26 cellular contexts compared by ENCODE assay signal in genomic region chr3:99999541-99999940, GRCh38.
DNase-seq lines count a peak whose midpoint lies in the region; TF ChIP-seq lines count a peak whose summit lies in the region.
"Had no signal": no experiment of that assay in that cellular context is flagged by ENCODE, and none has a peak within 500 bp of the region (broad histone marks: within the 10 kb centered on the region; RNA-seq: fewer than 3 reads in every experiment).

No MANE protein-coding gene starts in this region.

- no peak overlapping the region for H3K18ac ChIP-seq in trophoblast cell (ENCODE audit: low read length)

- no peak overlapping the region for H3K4ac ChIP-seq in trophoblast cell (ENCODE audit: low read depth, low read length)

- no peak overlapping the region for H3K4me2 ChIP-seq in trophoblast cell (ENCODE audit: low read length)

- H3K4me3 Mint-ChIP-seq in CD14-positive monocyte = no peak overlapping the region
- H3K4me3 Mint-ChIP-seq: activated CD4-positive, alpha-beta T cell treated with anti-CD3 and anti-CD28 coated beads, Interleukin-2, amount 10 ng/mL, durations not matched to agents 24 days and 14 days; activated naive CD8-positive, alpha-beta T cell treated with anti-CD3 and anti-CD28 coated beads, Interleukin-2, amount 10 ng/mL, durations not matched to agents 7 days and 5 days; neural crest cell had no signal

- peaks cover 11% of the 10 kb centered on the region for H3K79me1 ChIP-seq in trophoblast cell (ENCODE audit: low read length)

- H3K14ac ChIP-seq in trophoblast cell (ENCODE audit: low read length) = no peak overlapping the region

- POLR2A ChIA-PET in AG04449 (lab: Yijun Ruan, JAX) = no interaction called here

- peak; percentile 45 for DNase-seq in AG04449 (ENCODE audit: low read depth, low spot score)
- peak; percentile 72 for DNase-seq in GM04503 (ENCODE audit: low read depth)
- peak; percentile 36 for DNase-seq in astrocyte of the hippocampus (ENCODE audit: low read depth, low spot score)
- DNase-seq in iris pigment epithelial cell (ENCODE audit: low read depth) = peak; percentile 66
- no peak for DNase-seq in stimulated activated CD8-positive, alpha-beta memory T cell treated with anti-CD3 and anti-CD28 coated beads, Interleukin-4, amount 100 ng/mL, for 48 hours
- no peak for DNase-seq in CD14-positive monocyte (ENCODE audit: low spot score)
- no peak for DNase-seq in HAP-1 (ENCODE audit: low spot score in 2 of 2)
- DNase-seq in trophoblast cell = no peak
- DNase-seq: 8988T; activated CD4-positive, alpha-beta T cell treated with anti-CD3 and anti-CD28 coated beads, Interleukin-2, amount 10 ng/mL, durations not matched to agents 24 days and 14 days; activated gamma-delta T cell; activated naive CD8-positive, alpha-beta T cell treated with anti-CD3 and anti-CD28 coated beads, Interleukin-2, amount 10 ng/mL, durations not matched to agents 7 days and 5 days; activated T-cell treated with anti-CD3 and anti-CD28 coated beads, Interleukin-2, amount 50 U/mL, for 1 hour; COR-L47; foreskin melanocyte; heart right ventricle; left cardiac atrium; NCI-H1105; NCI-H1930; NCI-H526 treated with DMSO at 0.1 percent for 48 hours; right cardiac atrium; SHP77 treated with DMSO at 0.1 percent for 48 hours; stimulated activated naive CD4-positive, alpha-beta T cell had no signal

- no peak overlapping the region for H3K9ac ChIP-seq in trophoblast cell (ENCODE audit: low read length)
- H3K9ac ChIP-seq: parathyroid adenoma had no signal

- H4K12ac ChIP-seq in trophoblast cell (ENCODE audit: low read depth, low read length) = no peak overlapping the region

- H4K8ac ChIP-seq in trophoblast cell (ENCODE audit: low read depth, low read length) = no peak overlapping the region

- no peaks in the 10 kb centered on the region for H3K79me2 ChIP-seq in trophoblast cell (ENCODE audit: control insufficient read depth, insufficient read depth, low read length, poor library complexity)

- H3K27ac Mint-ChIP-seq in CD14-positive monocyte = no peak overlapping the region
- H3K27ac Mint-ChIP-seq: activated CD4-positive, alpha-beta T cell treated with anti-CD3 and anti-CD28 coated beads, Interleukin-2, amount 10 ng/mL, durations not matched to agents 24 days and 14 days; activated naive CD8-positive, alpha-beta T cell treated with anti-CD3 and anti-CD28 coated beads, Interleukin-2, amount 10 ng/mL, durations not matched to agents 7 days and 5 days had no signal

- H4K91ac ChIP-seq in trophoblast cell (ENCODE audit: low read depth, low read length) = no peak overlapping the region

- no peak overlapping the region for H2BK120ac ChIP-seq in trophoblast cell (ENCODE audit: insufficient read depth, low read length, poor library complexity)

- peaks cover 0 to under 1% (median 0%) of the 10 kb centered on the region in 3 donors for H3K27me3 Mint-ChIP-seq in CD14-positive monocyte (ENCODE audit: low read depth in 3 of 3)
- H3K27me3 Mint-ChIP-seq: activated CD4-positive, alpha-beta T cell treated with anti-CD3 and anti-CD28 coated beads, Interleukin-2, amount 10 ng/mL, durations not matched to agents 24 days and 14 days; activated naive CD8-positive, alpha-beta T cell treated with anti-CD3 and anti-CD28 coated beads, Interleukin-2, amount 10 ng/mL, durations not matched to agents 7 days and 5 days had no signal

- no peaks in the 10 kb centered on the region for H3K36me3 Mint-ChIP-seq in CD14-positive monocyte

- in situ Hi-C loops in HAP-1 (cut with MboI; ENCODE audit: low sequenced_read_pairs) = no loop called here

- H3K9me3 ChIP-seq in HAP-1 (no peaks in the 10 kb centered on the region; the same call in 1 of the 2 replicates), trophoblast cell (ENCODE audit: insufficient read depth, low read depth, low read length) (peaks cover 2% of the 10 kb centered on the region)

- H3K27me3 ChIP-seq in HAP-1 (ENCODE audit: low read depth) (no peaks in the 10 kb centered on the region), trophoblast cell (ENCODE audit: insufficient read depth, low read length) (no peaks in the 10 kb centered on the region)
- H3K27me3 ChIP-seq: heart right ventricle had no signal

- no peak overlapping the region for H3K23ac ChIP-seq in trophoblast cell (ENCODE audit: low read length)

- WGBS in trophoblast cell (ENCODE audit: extremely low coverage, insufficient coverage, insufficient read length) = no CpG with 5 or more reads among the region's 2 CpGs

- CTCF ChIA-PET in AG04449 (lab: Yijun Ruan, JAX) = no interaction called here

- H3K36me3 ChIP-seq in HAP-1 (replicated peaks) (no peaks in the 10 kb centered on the region), trophoblast cell (ENCODE audit: control insufficient read depth in 1 of 2, insufficient read depth in 2 of 2, low read length in 2 of 2) (no peaks in the 10 kb centered on the region)
- H3K36me3 ChIP-seq: heart right ventricle had no signal

- intact Hi-C loops in CD14-positive monocyte (cut with micrococcal nuclease) = no loop called here

- peaks cover 16 to 25% (median 19%) of the 10 kb centered on the region in 7 donors for H3K9me3 Mint-ChIP-seq in CD14-positive monocyte

- no peaks in the 10 kb centered on the region for H3K4me1 Mint-ChIP-seq in CD14-positive monocyte
- H3K4me1 Mint-ChIP-seq: neural crest cell had no signal

- H3K27ac ChIP-seq in trophoblast cell (ENCODE audit: low read depth, low read length) = no peak overlapping the region
- H3K27ac ChIP-seq: heart right ventricle, parathyroid adenoma, VCaP had no signal

- TF ChIP-seq CTCF in AG04449 (IDR thresholded peaks at IDR 0.05; ENCODE audit: insufficient read depth, low read length, missing control alignments) (no peak), CD14-positive monocyte (IDR thresholded peaks at IDR 0.05) (no peak)

- no peak overlapping the region for H2AK5ac ChIP-seq in trophoblast cell (ENCODE audit: low read length)

- H3K4me1 ChIP-seq in HAP-1 = no peaks in the 10 kb centered on the region
- H3K4me1 ChIP-seq in trophoblast cell (ENCODE audit: control insufficient read depth in 1 of 2, insufficient read depth in 2 of 2, low read length in 2 of 2) = peaks cover 6% of the 10 kb centered on the region in 2 experiments

- H2BK5ac ChIP-seq in trophoblast cell (ENCODE audit: low read depth, low read length, poor library complexity) = no peak overlapping the region

- H2BK12ac ChIP-seq in trophoblast cell (ENCODE audit: low read length) = no peak overlapping the region

- no peak overlapping the region for H3K4me3 ChIP-seq in AG04449 (ENCODE audit: low read depth, low read length)
- H3K4me3 ChIP-seq in HAP-1 = no peak overlapping the region
- no peak overlapping the region for H3K4me3 ChIP-seq in trophoblast cell (ENCODE audit: low read depth, low read length)
- H3K4me3 ChIP-seq: heart right ventricle had no signal

- H2AFZ ChIP-seq in trophoblast cell (ENCODE audit: insufficient read depth, low read length, poor library complexity) = no peak overlapping the region
- H2AFZ ChIP-seq: parathyroid adenoma had no signal

Comparison
In these comparisons a context has a peak if more than half of its experiments do, and no peak if none do; other contexts are left out.
1. DNase-seq: peak in AG04449 (single experiment), GM04503 (single experiment), astrocyte of the hippocampus (single experiment) and iris pigment epithelial cell (single experiment); none in stimulated activated CD8-positive, alpha-beta memory T cell treated with anti-CD3 and anti-CD28 coated beads, Interleukin-4, amount 100 ng/mL, for 48 hours (single experiment), CD14-positive monocyte (single experiment), HAP-1 (0 of 2) and trophoblast cell (0 of 2).